Comparison of ENCODE assay signal across 14 cellular contexts in genomic region chr17:77153487-77153886, GRCh38. TPM values are rescaled to one million over a fixed set of nuclear protein-coding genes. Genes with fewer than 3 reads are reported as not detected.
DNase-seq lines count a peak whose midpoint lies in the region; ATAC-seq and TF ChIP-seq lines count a peak whose summit lies in the region.
"Had no signal": no experiment of that assay in that cellular context is flagged by ENCODE, and none has a peak within 500 bp of the region (broad histone marks: within the 10 kb centered on the region; RNA-seq: fewer than 3 reads in every experiment).

No MANE protein-coding gene starts in this region.

- intact Hi-C loops in right lobe of liver (cut with DNase I) = no loop called here

- peak overlapping the region; percentile 78 for H3K9ac ChIP-seq in adipocyte (ENCODE audit: low read length)

- H3K36me3 ChIP-seq in adipocyte (ENCODE audit: control insufficient read depth, insufficient read depth, low read length, severe bottlenecking) = peaks cover 10% of the 10 kb centered on the region
- no peaks in the 10 kb centered on the region for H3K36me3 ChIP-seq in right lobe of liver

- H3K27me3 ChIP-seq in adipocyte (replicated peaks; ENCODE audit: control insufficient read depth, insufficient read depth, low read length) (no peaks in the 10 kb centered on the region), right lobe of liver (no peaks in the 10 kb centered on the region)
- H3K27me3 ChIP-seq: SJSA1 had no signal

- no peak for TF ChIP-seq POLR2A in right lobe of liver (IDR thresholded peaks at IDR 0.05)

- H3K9me3 Mint-ChIP-seq in activated naive CD8-positive, alpha-beta T cell (ENCODE audit: low read depth) = no peaks in the 10 kb centered on the region
- H3K9me3 Mint-ChIP-seq in activated naive CD8-positive, alpha-beta T cell treated with anti-CD3 and anti-CD28 coated beads for 36 hours = no peaks in the 10 kb centered on the region
- H3K9me3 Mint-ChIP-seq: GM23338 had no signal

- H3K9me3 ChIP-seq in adipocyte (ENCODE audit: control insufficient read depth, low read length) (no peaks in the 10 kb centered on the region), right lobe of liver (no peaks in the 10 kb centered on the region)
- H3K9me3 ChIP-seq: SJSA1 had no signal

- DNase-seq in activated naive CD8-positive, alpha-beta T cell treated with anti-CD3 and anti-CD28 coated beads for 36 hours = no peak
- peak; percentile 42 for DNase-seq in adipocyte (ENCODE audit: low read depth)
- DNase-seq in right lobe of liver = no peak
- DNase-seq in EL = no peak
- DNase-seq: central memory CD4-positive, alpha-beta T cell; DMS153; NCI-H510A had no signal

- peaks cover 13% of the 10 kb centered on the region for H3K36me3 Mint-ChIP-seq in activated naive CD8-positive, alpha-beta T cell
- H3K36me3 Mint-ChIP-seq in activated naive CD8-positive, alpha-beta T cell treated with anti-CD3 and anti-CD28 coated beads for 36 hours = peaks cover 16% of the 10 kb centered on the region

- 16% methylated on average over 2 of the region's 2 CpGs for WGBS in right lobe of liver (ENCODE audit: insufficient coverage, low coverage, low lambda C conversion rate, missing lambda C conversion rate)

- H3K4me3 ChIP-seq in adipocyte (ENCODE audit: low read length) (peak overlapping the region; percentile 16), right lobe of liver (no peak overlapping the region)
- H3K4me3 ChIP-seq: GM23338, SJSA1 had no signal

- no peak overlapping the region for H3K4me3 Mint-ChIP-seq in activated naive CD8-positive, alpha-beta T cell
- no peak overlapping the region for H3K4me3 Mint-ChIP-seq in activated naive CD8-positive, alpha-beta T cell treated with anti-CD3 and anti-CD28 coated beads for 36 hours
- H3K4me3 Mint-ChIP-seq: GM23338 had no signal

- peak overlapping the region; percentile 23 for H3K27ac Mint-ChIP-seq in activated naive CD8-positive, alpha-beta T cell
- H3K27ac Mint-ChIP-seq in activated naive CD8-positive, alpha-beta T cell treated with anti-CD3 and anti-CD28 coated beads for 36 hours = no peak overlapping the region
- H3K27ac Mint-ChIP-seq: GM23338 had no signal

- ATAC-seq in right lobe of liver (peak; percentile 20 to 46 (median 41)), GM18909 (IDR thresholded peaks at IDR 0.05; ENCODE audit: poor library complexity, unreplicated experiment) (no peak), GM19455 (IDR thresholded peaks at IDR 0.05; ENCODE audit: unreplicated experiment) (no peak)
- ATAC-seq: GM23338 had no signal

- no peak for TF ChIP-seq CTCF in right lobe of liver (IDR thresholded peaks at IDR 0.05)

- H3K4me1 Mint-ChIP-seq in activated naive CD8-positive, alpha-beta T cell (ENCODE audit: low read depth) = peaks cover 48% of the 10 kb centered on the region
- H3K4me1 Mint-ChIP-seq in activated naive CD8-positive, alpha-beta T cell treated with anti-CD3 and anti-CD28 coated beads for 36 hours = peaks cover 38% of the 10 kb centered on the region

- H3K27ac ChIP-seq in right lobe of liver (no peak overlapping the region), temporal lobe (ENCODE audit: low read depth, low read length) (peak overlapping the region; percentile 50)
- H3K27ac ChIP-seq: HL-60, SJSA1 had no signal

- H3K4me1 ChIP-seq in adipocyte (ENCODE audit: control insufficient read depth, insufficient read depth, low read length) (peaks cover 52% of the 10 kb centered on the region), right lobe of liver (peaks cover 0 to 8% (median 3%) of the 10 kb centered on the region in 4 donors)
- H3K4me1 ChIP-seq: SJSA1 had no signal

- H3K27me3 Mint-ChIP-seq in activated naive CD8-positive, alpha-beta T cell = no peaks in the 10 kb centered on the region
- no peaks in the 10 kb centered on the region for H3K27me3 Mint-ChIP-seq in activated naive CD8-positive, alpha-beta T cell treated with anti-CD3 and anti-CD28 coated beads for 36 hours

RNA-seq across cellular contexts. Expression of gene SEC14L1, which starts 12.7 kb away (rescaled TPM):
- 10 to 100 TPM; 56.9 to 59.6 TPM for total RNA-seq in activated naive CD8-positive, alpha-beta T cell treated with anti-CD3 and anti-CD28 coated beads for 36 hours
- total RNA-seq in right lobe of liver = 10 to 100 TPM; 21.5 to 44.4 (median 24.9) TPM
- total RNA-seq in temporal lobe = 80.4 TPM

Comparison
In these comparisons a context has a peak if more than half of its experiments do, and no peak if none do; other contexts are left out.
1. ATAC-seq: peak in right lobe of liver (4 of 4); none in GM18909 (single experiment) and GM19455 (single experiment).